ENCODE assay signal across 1 cellular context in genomic region chr11:2932850-2933251, GRCh38.
TF ChIP-seq lines count a peak whose summit lies in the region.

No MANE protein-coding gene starts in this region.

TF ChIP-seq in endothelial cell of umbilical vein, 7 proteins besides CTCF, POLR2A, EP300 and RAD21:
- TF ChIP-seq MAX (IDR thresholded peaks at IDR 0.05; ENCODE audit: insufficient read depth, insufficient read length), result no peak
- no peak for TF ChIP-seq JUN (IDR thresholded peaks at IDR 0.05; ENCODE audit: borderline replicate concordance, insufficient read depth, insufficient read length, low read depth)
- TF ChIP-seq FOS (IDR thresholded peaks at IDR 0.05; ENCODE audit: borderline replicate concordance, insufficient read depth, low read length), result no peak
- no peak for TF ChIP-seq POLR2AphosphoS5 (IDR thresholded peaks at IDR 0.05; ENCODE audit: insufficient read depth, low read depth, low read length)
- no peak for TF ChIP-seq MYC (IDR thresholded peaks at IDR 0.05; ENCODE audit: low read depth, low read length)
- TF ChIP-seq GATA2 (IDR thresholded peaks at IDR 0.05; ENCODE audit: insufficient read depth, insufficient read length, low read depth, low read length), result no peak
- no peak for TF ChIP-seq EZH2 (IDR thresholded peaks at IDR 0.05; ENCODE audit: borderline replicate concordance, low read depth, low read length, severe bottlenecking)
TF ChIP-seq in endothelial cell of umbilical vein: peak in this region for 0.
